In genomic region chr19:49766007-49766937, GRCh38 we compare ENCODE assay signal across 8 cellular contexts. TPM values are rescaled to one million over a fixed set of nuclear protein-coding genes. Genes with fewer than 3 reads are reported as not detected.
A peak's percentile ranks its signal among the peaks of the same experiment; 100 is the strongest.
DNase-seq lines count a peak whose midpoint lies in the region; ATAC-seq, FAIRE-seq and TF ChIP-seq lines count a peak whose summit lies in the region.

No MANE protein-coding gene starts in this region.

- peaks cover 46% of the 10 kb centered on the region for H3K4me1 ChIP-seq in adipocyte (ENCODE audit: control insufficient read depth, insufficient read depth, low read length)
- peaks cover 11% of the 10 kb centered on the region for H3K4me1 ChIP-seq in cardiac muscle cell (ENCODE audit: low read depth)
- peaks cover 0 to 19% (median 0%) of the 10 kb centered on the region in 3 donors for H3K4me1 ChIP-seq in pancreas
- peaks cover 0 to 36% (median 30%) of the 10 kb centered on the region in 4 donors for H3K4me1 ChIP-seq in tibial artery

- ATAC-seq in HG02798 (IDR thresholded peaks at IDR 0.05; ENCODE audit: poor library complexity, unreplicated experiment) (peak; percentile 93), pancreas (peak; percentile 89 to 95 (median 91))

- TF ChIP-seq CTCF in cardiac muscle cell (IDR thresholded peaks at IDR 0.05; ENCODE audit: low read depth, low read length) (no peak), pancreas (IDR thresholded peaks at IDR 0.05) (no peak), tibial artery (IDR thresholded peaks at IDR 0.05) (peak in 1 of 2 experiments; percentile 47)

- FAIRE-seq in GM12891 (lab: Jason Lieb, UNC) = peak; percentile 100
- peak; percentile 96 for FAIRE-seq in pancreas (lab: Jason Lieb, UNC)

- H3K4me3 ChIP-seq in adipocyte (ENCODE audit: low read length) (peak overlapping the region; percentile 79), cardiac muscle cell (peak overlapping the region; percentile 95), pancreas (peak overlapping the region; percentile 51 to 70 (median 68)), tibial artery (peak overlapping the region; percentile 87 to 99)

- 1% methylated on average over 47 to 54 of the region's 54 CpGs for WGBS in pancreas, 2 donors

- H3K27ac ChIP-seq in cardiac muscle cell (peak overlapping the region; percentile 98), pancreas (peak overlapping the region; percentile 75 to 90 (median 84)), tibial artery (peak overlapping the region; percentile 89 to 96)

- H3K9me3 ChIP-seq in adipocyte (ENCODE audit: control insufficient read depth, low read length) = no peaks in the 10 kb centered on the region
- no peaks in the 10 kb centered on the region for H3K9me3 ChIP-seq in cardiac muscle cell (ENCODE audit: low read depth)
- no peaks in the 10 kb centered on the region for H3K9me3 ChIP-seq in pancreas
- no peaks in the 10 kb centered on the region for H3K9me3 ChIP-seq in tibial artery

- DNase-seq in GM12891 (ENCODE audit: insufficient read length, low spot score) (peak; percentile 99), NCI-H1417 treated with DMSO at 0.1 percent for 48 hours (lab: John Stamatoyannopoulos, UW) (peak; percentile 98), SW 1271 (lab: John Stamatoyannopoulos, UW) (peak; percentile 98), adipocyte (ENCODE audit: low read depth) (peak; percentile 100), cardiac muscle cell (ENCODE audit: low read depth in 1 of 2, low spot score in 1 of 2) (peak; percentile 99 to 100), pancreas (peak; percentile 95 to 100 (median 100)), tibial artery (peak; percentile 100)

- intact Hi-C loops in pancreas (cut with DNase I) (no loop called here), tibial artery (cut with DNase I; ENCODE audit: low total_unique reads) (loop anchor here (5.0 to 10.0 kb wide), 2 partner anchors 41 to 99 kb away; partner anchors contain the start of gene PNKP)

- H3K36me3 ChIP-seq in adipocyte (ENCODE audit: control insufficient read depth, insufficient read depth, low read length, severe bottlenecking) = peaks cover 4% of the 10 kb centered on the region
- no peaks in the 10 kb centered on the region for H3K36me3 ChIP-seq in cardiac muscle cell
- no peaks in the 10 kb centered on the region for H3K36me3 ChIP-seq in pancreas
- H3K36me3 ChIP-seq in tibial artery = no peaks in the 10 kb centered on the region

- peak overlapping the region; percentile 95 for H3K9ac ChIP-seq in adipocyte (ENCODE audit: low read length)

- TF ChIP-seq POLR2A in GM12891 (IDR thresholded peaks at IDR 0.05; ENCODE audit: low read depth, low read length) = peak; percentile 85

- no peaks in the 10 kb centered on the region for H3K27me3 ChIP-seq in adipocyte (replicated peaks; ENCODE audit: control insufficient read depth, insufficient read depth, low read length)
- no peaks in the 10 kb centered on the region for H3K27me3 ChIP-seq in cardiac muscle cell
- H3K27me3 ChIP-seq in pancreas = no peaks in the 10 kb centered on the region
- no peaks in the 10 kb centered on the region for H3K27me3 ChIP-seq in tibial artery

TF ChIP-seq in GM12891, 5 proteins besides CTCF, POLR2A, EP300 and RAD21:
- no peak for TF ChIP-seq PAX5 (IDR thresholded peaks at IDR 0.05; ENCODE audit: insufficient read depth, low read length, severe bottlenecking)
- peak; percentile 82 for TF ChIP-seq SPI1 (IDR thresholded peaks at IDR 0.05; ENCODE audit: low read depth, low read length)
- TF ChIP-seq POLR2AphosphoS5 (IDR thresholded peaks at IDR 0.05; ENCODE audit: low read depth, low read length) = peak; percentile 71

RNA-seq across cellular contexts. Expression of gene AP2A1, which starts 0.5 kb away (rescaled TPM):
- 55.1 TPM for polyA plus RNA-seq in GM12891 (2012; ENCODE audit: low read depth, missing spikeins)
- 152 and 153 TPM in 2 replicates for total RNA-seq in cardiac muscle cell
- polyA plus RNA-seq in cardiac muscle cell = 64.2 and 78.0 TPM in 2 replicates
- total RNA-seq in pancreas = 10 to 100 TPM; 29.3 to 42.8 (median 34.2) TPM
- polyA plus RNA-seq in pancreas = 10 to 100 TPM; 27.1 to 29.0 TPM

RNA-seq across cellular contexts. Expression of gene TSKS, which starts 3.2 kb away (rescaled TPM):
- polyA plus RNA-seq in GM12891 (2012; ENCODE audit: low read depth, missing spikeins) = 0.09 TPM
- total RNA-seq in cardiac muscle cell (0.09 TPM in 1 of 2 replicates, not detected in the other), pancreas (under 1 TPM in 3 of 6 donors, not detected in 3; 0.08 to 0.34 (median 0.09) TPM)
- polyA plus RNA-seq in cardiac muscle cell (not detected in 2 replicates), pancreas (under 1 TPM; 0.35 to 0.76 TPM)

RNA-seq across cellular contexts. Expression of gene FUZ, which starts 46.8 kb away (rescaled TPM):
- 15.1 TPM for polyA plus RNA-seq in GM12891 (2012; ENCODE audit: low read depth, missing spikeins)
- 37.8 and 60.8 TPM in 2 replicates for total RNA-seq in cardiac muscle cell
- polyA plus RNA-seq in cardiac muscle cell = 35.6 and 39.0 TPM in 2 replicates
- 10 to 100 TPM in 3 of 6 donors, 1 to 10 TPM in 3; 8.8 to 22.3 (median 12.1) TPM for total RNA-seq in pancreas
- polyA plus RNA-seq in pancreas = 10 to 100 TPM; 24.3 to 30.3 TPM

RNA-seq across cellular contexts. Expression of gene MED25, which starts 51.8 kb away (rescaled TPM):
- 34.5 TPM for polyA plus RNA-seq in GM12891 (2012; ENCODE audit: low read depth, missing spikeins)
- total RNA-seq in cardiac muscle cell (68.7 and 83.7 TPM in 2 replicates), pancreas (10 to 100 TPM; 19.4 to 34.9 (median 24.3) TPM)
- polyA plus RNA-seq in cardiac muscle cell (69.9 and 73.2 TPM in 2 replicates), pancreas (10 to 100 TPM; 56.8 to 60.0 TPM)

Comparison
In these comparisons a context has a peak if more than half of its experiments do, and no peak if none do; other contexts are left out.
1. Peak in every context shown above with its lines: DNase-seq, ATAC-seq, H3K4me3 ChIP-seq and H3K27ac ChIP-seq.